In genomic region chr12:53251477-53252348, GRCh38 we compare ENCODE assay signal across 8 cellular contexts. TPM values are rescaled to one million over a fixed set of nuclear protein-coding genes. Genes with fewer than 3 reads are reported as not detected.
DNase-seq lines count a peak whose midpoint lies in the region; ATAC-seq and TF ChIP-seq lines count a peak whose summit lies in the region.

No MANE protein-coding gene starts in this region.

- ATAC-seq in GM18505 (IDR thresholded peaks at IDR 0.05; ENCODE audit: unreplicated experiment), result peak; percentile 65
- peak; percentile 68 for ATAC-seq in HG02981 (IDR thresholded peaks at IDR 0.05; ENCODE audit: unreplicated experiment)
- ATAC-seq in activated B cell treated with CpG ODN at 0.5 μM for 24 hours (ENCODE audit: low read depth), result peak; percentile 76

- H3K4me3 ChIP-seq in ACC112 (ENCODE audit: low read depth, low read length), result peak overlapping the region; percentile 90

- no peaks in the 10 kb centered on the region for H3K27me3 ChIP-seq in ACC112 (ENCODE audit: insufficient read depth, low read length)

- H3K9me3 Mint-ChIP-seq in activated B cell treated with CpG ODN at 0.5 μM for 24 hours, result no peaks in the 10 kb centered on the region

- H3K79me2 ChIP-seq in ACC112 (ENCODE audit: control insufficient read depth, insufficient read depth, low read length, unreplicated experiment), result peaks cover 17% of the 10 kb centered on the region

- peak overlapping the region; percentile 94 for H2AFZ ChIP-seq in ACC112 (ENCODE audit: low read length, unreplicated experiment)

- intact Hi-C loops in activated B cell treated with CpG ODN at 0.5 μM for 24 hours (cut with micrococcal nuclease), result loop anchor here (1.0 kb wide), 6 partner anchors 17 to 92 kb away; partner anchors contain the start of genes AAAS and ESPL1

- H3K36me3 ChIP-seq in ACC112 (ENCODE audit: insufficient read depth, low read length), result no peaks in the 10 kb centered on the region

- peak overlapping the region; percentile 62 for H3K27ac ChIP-seq in ACC112 (ENCODE audit: low read depth, low read length)

- TF ChIP-seq POLR2A in GM18505 (IDR thresholded peaks at IDR 0.05; ENCODE audit: borderline replicate concordance, extremely low read depth, insufficient read depth, insufficient read length), result peak; percentile 82

- peak overlapping the region; percentile 98 for H3K4me3 Mint-ChIP-seq in activated B cell treated with CpG ODN at 0.5 μM for 24 hours

- H3K4me1 ChIP-seq in ACC112 (ENCODE audit: control insufficient read depth, insufficient read depth, low read length, unreplicated experiment), result peaks cover 11% of the 10 kb centered on the region

- peaks cover 49% of the 10 kb centered on the region for H3K4me1 Mint-ChIP-seq in activated B cell treated with CpG ODN at 0.5 μM for 24 hours

- peaks cover 18% of the 10 kb centered on the region for H3K36me3 Mint-ChIP-seq in activated B cell treated with CpG ODN at 0.5 μM for 24 hours (ENCODE audit: low read depth)

- no peaks in the 10 kb centered on the region for H3K27me3 Mint-ChIP-seq in activated B cell treated with CpG ODN at 0.5 μM for 24 hours

- DNase-seq in NCI-H2171 treated with DMSO at 0.1 percent for 48 hours (lab: John Stamatoyannopoulos, UW) (peak; percentile 68), activated B cell treated with CpG ODN at 0.5 μM for 24 hours (peak; percentile 77), cerebellar cortex (ENCODE audit: low spot score) (peak; percentile 87), kidney glomerular epithelial cell (lab: John Stamatoyannopoulos, UW) (peak; percentile 54)
- peak; percentile 44 to 60 for DNase-seq in stimulated activated CD4-positive, alpha-beta T cell treated with anti-CD3 and anti-CD28 coated beads, Interleukin-15, amount 100 ng/mL, for 48 hours (ENCODE audit: low read depth in 2 of 2)

- POLR2A ChIA-PET in activated B cell treated with CpG ODN at 0.5 μM for 24 hours (lab: Charles Lee), result interaction anchor here (0.6 to 2.1 kb wide), 9 partner anchors 9 to 94 kb away, joined by 3 to 11 read pairs (median 4); partner anchors contain the start of genes CSAD, ESPL1 and ZNF740

- H3K27ac Mint-ChIP-seq in activated B cell treated with CpG ODN at 0.5 μM for 24 hours, result peak overlapping the region; percentile 90

- CTCF ChIA-PET in activated B cell treated with CpG ODN at 0.5 μM for 24 hours (lab: Charles Lee), result interaction anchor here (0.6 to 4.4 kb wide), 6 partner anchors 16 to 92 kb away, joined by 3 to 27 read pairs (median 6); partner anchors contain the start of gene ESPL1

- no peak for TF ChIP-seq CTCF in activated B cell treated with CpG ODN at 0.5 μM for 24 hours (IDR thresholded peaks at IDR 0.05)

RNA-seq across cellular contexts. Expression of gene ESPL1, which starts 16.4 kb away (rescaled TPM):
- total RNA-seq in activated B cell treated with CpG ODN at 0.5 μM for 24 hours, result 6.2 and 8.2 TPM in 2 replicates

RNA-seq across cellular contexts. Expression of gene RARG, which starts 19.7 kb away (rescaled TPM):
- total RNA-seq in activated B cell treated with CpG ODN at 0.5 μM for 24 hours, result 5.5 and 7.5 TPM in 2 replicates

RNA-seq across cellular contexts. Expression of gene PFDN5, which starts 43.6 kb away (rescaled TPM):
- 486 and 578 TPM in 2 replicates for total RNA-seq in activated B cell treated with CpG ODN at 0.5 μM for 24 hours

RNA-seq across cellular contexts. Expression of gene ITGB7, which starts 44.7 kb away (rescaled TPM):
- total RNA-seq in activated B cell treated with CpG ODN at 0.5 μM for 24 hours, result 137 and 139 TPM in 2 replicates

RNA-seq across cellular contexts. Expression of gene MYG1, which starts 47.8 kb away (rescaled TPM):
- 59.1 and 65.3 TPM in 2 replicates for total RNA-seq in activated B cell treated with CpG ODN at 0.5 μM for 24 hours

Comparison
In these comparisons a context has a peak if more than half of its experiments do, and no peak if none do; other contexts are left out.
1. Peak in every context shown above with its lines: DNase-seq, ATAC-seq, H3K4me3 ChIP-seq and H3K27ac ChIP-seq.